ENCODE assay signal across 8 cellular contexts in genomic region chr4:4289930-4290850, GRCh38. TPM values are rescaled to one million over a fixed set of nuclear protein-coding genes. Genes with fewer than 3 reads are reported as not detected.
DNase-seq lines count a peak whose midpoint lies in the region; ATAC-seq and TF ChIP-seq lines count a peak whose summit lies in the region.

Gene LYAR, minus strand, starts transcription at chr4:4290154. Its CDS starts 6,412 bp downstream, at chr4:4283742.
Gene ZBTB49, plus strand, starts transcription at chr4:4290251. Its CDS starts 9,695 bp downstream, at chr4:4299946.

- H3K4me3 ChIP-seq in HL-60 (replicated peaks; ENCODE audit: insufficient read depth, low read length), result peak within 1 kb of the TSS; percentile 98
- peak within 1 kb of the TSS; percentile 80 to 95 for H3K4me3 ChIP-seq in mesenchymal stem cell (ENCODE audit: insufficient read depth in 1 of 2, low read depth in 1 of 2, low read length in 2 of 2)

- peak within 1 kb of the TSS; percentile 87 for H3K27ac ChIP-seq in HL-60 (replicated peaks)
- H3K27ac ChIP-seq in mesenchymal stem cell (ENCODE audit: low read length, poor library complexity, severe bottlenecking), result no peak within 1 kb of the TSS

- peak within 1 kb of the TSS in 1 of 2 experiments; percentile 61 for H3K14ac ChIP-seq in mesenchymal stem cell (ENCODE audit: low read length in 2 of 2)

- WGBS in mesenchymal stem cell, result under 1% methylated on average over 78 of the region's 78 CpGs

- H3K9me3 ChIP-seq in mesenchymal stem cell (ENCODE audit: control insufficient read depth, low read length), result no peaks in the 10 kb centered on the region

- no peak within 1 kb of the TSS for H3K4ac ChIP-seq in mesenchymal stem cell (ENCODE audit: low read depth in 1 of 2, low read length in 2 of 2)

- peaks cover under 1 to 19% of the 10 kb centered on the region in 2 experiments for H3K36me3 ChIP-seq in mesenchymal stem cell (ENCODE audit: control insufficient read depth in 1 of 2, insufficient read depth in 2 of 2, low read depth in 1 of 2, low read length in 2 of 2)

- TF ChIP-seq CTCF in HL-60 (IDR thresholded peaks at IDR 0.05; ENCODE audit: insufficient read depth, low read length), result no peak

- H2AFZ ChIP-seq in mesenchymal stem cell (ENCODE audit: low read depth, low read length), result peak within 1 kb of the TSS; percentile 94

- peak within 1 kb of the TSS; percentile 84 for H3K4me2 ChIP-seq in mesenchymal stem cell (ENCODE audit: low read length, poor library complexity, severe bottlenecking)

- no peaks in the 10 kb centered on the region for H3K27me3 ChIP-seq in HL-60 (ENCODE audit: insufficient read depth, poor library complexity, severe bottlenecking)
- no peaks in the 10 kb centered on the region for H3K27me3 ChIP-seq in mesenchymal stem cell (ENCODE audit: control insufficient read depth in 1 of 2, insufficient read depth in 1 of 2, low read length in 2 of 2)

- no peaks in the 10 kb centered on the region for H3K27me3 Mint-ChIP-seq in effector memory CD8-positive, alpha-beta T cell

- H2BK12ac ChIP-seq in mesenchymal stem cell (ENCODE audit: low read length in 2 of 2), result no peak within 1 kb of the TSS

- H3K4me1 Mint-ChIP-seq in effector memory CD8-positive, alpha-beta T cell (ENCODE audit: low read depth in 2 of 2), result peaks cover 47 to 61% of the 10 kb centered on the region in 2 donors

- peak within 1 kb of the TSS; percentile 35 for H4K91ac ChIP-seq in mesenchymal stem cell (ENCODE audit: low read length)

- H3K23ac ChIP-seq in mesenchymal stem cell (ENCODE audit: low read length in 2 of 2), result peak within 1 kb of the TSS in 1 of 2 experiments; percentile 15

- no peak within 1 kb of the TSS for H2BK5ac ChIP-seq in mesenchymal stem cell (ENCODE audit: low read depth, low read length, poor library complexity, severe bottlenecking)

- peak within 1 kb of the TSS; percentile 94 for H3K9ac ChIP-seq in mesenchymal stem cell (ENCODE audit: low read length)

- H4K8ac ChIP-seq in mesenchymal stem cell (ENCODE audit: low read length), result peak within 1 kb of the TSS; percentile 80

- H2BK15ac ChIP-seq in mesenchymal stem cell (ENCODE audit: low read depth, poor library complexity, severe bottlenecking), result peak within 1 kb of the TSS; percentile 76

- peak within 1 kb of the TSS in 1 of 2 experiments; percentile 67 for H3K18ac ChIP-seq in mesenchymal stem cell (ENCODE audit: low read depth in 1 of 2, low read length in 2 of 2)

- H3K36me3 Mint-ChIP-seq in effector memory CD8-positive, alpha-beta T cell (ENCODE audit: insufficient read depth), result peaks cover 23% of the 10 kb centered on the region

- peak; percentile 91 for DNase-seq in COLO668 (lab: John Stamatoyannopoulos, UW; ENCODE audit: unreplicated experiment)
- DNase-seq in HL-60 (ENCODE audit: low read depth in 1 of 2, low spot score in 1 of 2), result peak; percentile 87 to 94
- DNase-seq in NK-92 (lab: John Stamatoyannopoulos, UW; ENCODE audit: unreplicated experiment), result peak; percentile 74
- DNase-seq in activated CD8-positive, alpha-beta memory T cell treated with anti-CD3 and anti-CD28 coated beads for 48 hours (ENCODE audit: low read depth in 2 of 3, low spot score in 2 of 3), result peak; percentile 91 to 93 (median 91)
- peak; percentile 98 to 99 (median 99) for DNase-seq in effector memory CD8-positive, alpha-beta T cell
- DNase-seq in mesenchymal stem cell, result peak; percentile 93
- peak; percentile 96 for DNase-seq in stimulated activated CD8-positive, alpha-beta memory T cell treated with anti-CD3 and anti-CD28 coated beads, Interleukin-12 subunit alpha, Interleukin-12 subunit beta, amount 100 ng/mL, for 1 hour (ENCODE audit: low read depth)

- no peak within 1 kb of the TSS for H2AK5ac ChIP-seq in mesenchymal stem cell (ENCODE audit: low read length, severe bottlenecking)

- H3K79me1 ChIP-seq in mesenchymal stem cell (replicated peaks; ENCODE audit: low read length, poor library complexity, severe bottlenecking), result peaks cover 40% of the 10 kb centered on the region

- peak; percentile 74 for ATAC-seq in GM19455 (IDR thresholded peaks at IDR 0.05; ENCODE audit: unreplicated experiment)
- ATAC-seq in effector memory CD8-positive, alpha-beta T cell (replicated peaks), result peak; percentile 91

- H3K27ac Mint-ChIP-seq in effector memory CD8-positive, alpha-beta T cell, result peak within 1 kb of the TSS; percentile 95 to 97

- peak within 1 kb of the TSS; percentile 92 to 99 for H3K4me3 Mint-ChIP-seq in effector memory CD8-positive, alpha-beta T cell

- H3K4me1 ChIP-seq in mesenchymal stem cell (ENCODE audit: control insufficient read depth, insufficient read depth, low read depth, low read length), result peaks cover 8% of the 10 kb centered on the region

- H2BK120ac ChIP-seq in mesenchymal stem cell (ENCODE audit: low read depth, low read length), result no peak within 1 kb of the TSS

- H3K9me3 Mint-ChIP-seq in effector memory CD8-positive, alpha-beta T cell, result no peaks in the 10 kb centered on the region

RNA-seq across cellular contexts. Expression of gene LYAR, which starts in this region (rescaled TPM):
- polyA plus RNA-seq in mesenchymal stem cell (2013, experiment 1 of 2), result 17.5 TPM
- 19.2 TPM for polyA plus RNA-seq in mesenchymal stem cell (2013, experiment 2 of 2)

RNA-seq across cellular contexts. Expression of gene ZBTB49, which starts in this region (rescaled TPM):
- 2.6 TPM for polyA plus RNA-seq in mesenchymal stem cell (2013, experiment 1 of 2)
- polyA plus RNA-seq in mesenchymal stem cell (2013, experiment 2 of 2), result 2.3 TPM
